In the genomic region with DNA sequence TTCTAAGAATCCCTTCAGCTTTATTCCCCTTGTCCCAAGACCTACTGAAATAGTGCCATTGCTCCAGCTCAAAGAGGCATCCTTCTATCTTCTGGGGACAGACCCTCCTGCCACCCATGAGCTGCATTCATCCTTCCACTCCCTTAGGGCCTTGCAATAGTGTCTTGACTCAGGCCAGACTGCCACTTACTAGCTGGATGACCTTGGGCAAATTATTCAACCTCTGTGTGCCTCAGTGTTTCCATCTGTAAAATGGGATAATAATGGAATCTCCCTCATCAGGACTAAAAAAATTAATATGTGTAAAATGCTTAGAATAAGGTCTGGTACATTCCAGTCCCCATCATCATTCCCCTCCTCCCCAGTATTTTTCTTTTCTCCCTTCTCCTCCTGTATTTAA, we compare ENCODE assay signal across 2 cellular contexts.
TF ChIP-seq lines count a peak whose summit lies in the region.

No MANE protein-coding gene starts in this region.

TF ChIP-seq in HepG2, 621 proteins besides CTCF, POLR2A, EP300 and RAD21:
- TF ChIP-seq CCDC6 (CRISPR knock-in tag; IDR thresholded peaks at IDR 0.05) (no peak), CHD4 (IDR thresholded peaks at IDR 0.05; ENCODE audit: borderline replicate concordance, low read length) (peak; percentile 61; the same call in 1 of the 2 replicates), ZNF629 (CRISPR knock-in tag; conservative IDR thresholded peaks at IDR 0.05) (peak; percentile 87), ZNF207 (IDR thresholded peaks at IDR 0.05; ENCODE audit: borderline replicate concordance) (no peak), KDM1A (CRISPR knock-in tag; IDR thresholded peaks at IDR 0.05) (0 out of 2 replicates have a peak, but pooled peaks have one; percentile 20), ZMYM3 (CRISPR knock-in tag; IDR thresholded peaks at IDR 0.05) (0 out of 2 replicates have a peak, but pooled peaks have one; percentile 37)

TF ChIP-seq in K562, 482 proteins besides CTCF, POLR2A, EP300 and RAD21:
- TF ChIP-seq MYNN (IDR thresholded peaks at IDR 0.05) (no peak), MYNN (CRISPR knock-in tag; IDR thresholded peaks at IDR 0.05) (no peak), FOS (IDR thresholded peaks at IDR 0.05; ENCODE audit: extremely low read depth, insufficient read length) (no peak), CHCHD3 (CRISPR knock-in tag; IDR thresholded peaks at IDR 0.05) (no peak), ZNF668 (CRISPR knock-in tag; IDR thresholded peaks at IDR 0.05) (no peak), CXXC5 (CRISPR knock-in tag; IDR thresholded peaks at IDR 0.05) (no peak), RFX7 (CRISPR knock-in tag; IDR thresholded peaks at IDR 0.05) (no peak), BRD9 (IDR thresholded peaks at IDR 0.05; ENCODE audit: low read depth, partially characterized antibody) (no peak), RBM14 (IDR thresholded peaks at IDR 0.05; ENCODE audit: borderline replicate concordance, insufficient read depth, low read depth, low read length) (no peak), ZNF507 (tag; conservative IDR thresholded peaks at IDR 0.05) (no peak), NFE2 (IDR thresholded peaks at IDR 0.05; ENCODE audit: low read depth) (no peak), HDAC2 (IDR thresholded peaks at IDR 0.05) (0 out of 2 replicates have a peak, but pooled peaks have one; percentile 17), TRIM28 (IDR thresholded peaks at IDR 0.05) (no peak), NUFIP1 (IDR thresholded peaks at IDR 0.05; ENCODE audit: partially characterized antibody) (no peak), BCOR (IDR thresholded peaks at IDR 0.05) (peak; percentile 47; the same call in 1 of the 2 replicates), ELF2 (CRISPR knock-in tag; IDR thresholded peaks at IDR 0.05) (no peak), FOXP1 (CRISPR knock-in tag; IDR thresholded peaks at IDR 0.05) (no peak), RBM25 (IDR thresholded peaks at IDR 0.05; ENCODE audit: low read depth, low read length, severe bottlenecking) (peak; percentile 70), PCBP2 (IDR thresholded peaks at IDR 0.05; ENCODE audit: low read depth, low read length, poor library complexity, severe bottlenecking) (no peak), PURB (CRISPR knock-in tag; IDR thresholded peaks at IDR 0.05; ENCODE audit: low read depth) (no peak), KDM1A (IDR thresholded peaks at IDR 0.05) (peak in 1 of 2 experiments; percentile 49; a peak in 2 of 4 replicates), LCOR (CRISPR knock-in tag; IDR thresholded peaks at IDR 0.05) (no peak), PPARD (CRISPR knock-in tag; IDR thresholded peaks at IDR 0.05) (no peak), HNRNPK (IDR thresholded peaks at IDR 0.05; ENCODE audit: low read depth, low read length, poor library complexity, severe bottlenecking) (no peak), ZNF41 (CRISPR knock-in tag; conservative IDR thresholded peaks at IDR 0.05) (no peak), ESRRB (CRISPR knock-in tag; IDR thresholded peaks at IDR 0.05; ENCODE audit: borderline replicate concordance) (no peak), ESRRA (IDR thresholded peaks at IDR 0.05; ENCODE audit: borderline replicate concordance, low read depth) (peak; percentile 89), ZNF232 (CRISPR knock-in tag; IDR thresholded peaks at IDR 0.05) (no peak), TAF15 (IDR thresholded peaks at IDR 0.05; ENCODE audit: low read depth, low read length) (no peak)
- TF ChIP-seq, protein P1, sequence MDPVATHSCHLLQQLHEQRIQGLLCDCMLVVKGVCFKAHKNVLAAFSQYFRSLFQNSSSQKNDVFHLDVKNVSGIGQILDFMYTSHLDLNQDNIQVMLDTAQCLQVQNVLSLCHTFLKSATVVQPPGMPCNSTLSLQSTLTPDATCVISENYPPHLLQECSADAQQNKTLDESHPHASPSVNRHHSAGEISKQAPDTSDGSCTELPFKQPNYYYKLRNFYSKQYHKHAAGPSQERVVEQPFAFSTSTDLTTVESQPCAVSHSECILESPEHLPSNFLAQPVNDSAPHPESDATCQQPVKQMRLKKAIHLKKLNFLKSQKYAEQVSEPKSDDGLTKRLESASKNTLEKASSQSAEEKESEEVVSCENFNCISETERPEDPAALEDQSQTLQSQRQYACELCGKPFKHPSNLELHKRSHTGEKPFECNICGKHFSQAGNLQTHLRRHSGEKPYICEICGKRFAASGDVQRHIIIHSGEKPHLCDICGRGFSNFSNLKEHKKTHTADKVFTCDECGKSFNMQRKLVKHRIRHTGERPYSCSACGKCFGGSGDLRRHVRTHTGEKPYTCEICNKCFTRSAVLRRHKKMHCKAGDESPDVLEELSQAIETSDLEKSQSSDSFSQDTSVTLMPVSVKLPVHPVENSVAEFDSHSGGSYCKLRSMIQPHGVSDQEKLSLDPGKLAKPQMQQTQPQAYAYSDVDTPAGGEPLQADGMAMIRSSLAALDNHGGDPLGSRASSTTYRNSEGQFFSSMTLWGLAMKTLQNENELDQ (CRISPR knock-in tag; IDR thresholded peaks at IDR 0.05; ENCODE audit: borderline replicate concordance) = no peak
- TF ChIP-seq, protein P2, sequence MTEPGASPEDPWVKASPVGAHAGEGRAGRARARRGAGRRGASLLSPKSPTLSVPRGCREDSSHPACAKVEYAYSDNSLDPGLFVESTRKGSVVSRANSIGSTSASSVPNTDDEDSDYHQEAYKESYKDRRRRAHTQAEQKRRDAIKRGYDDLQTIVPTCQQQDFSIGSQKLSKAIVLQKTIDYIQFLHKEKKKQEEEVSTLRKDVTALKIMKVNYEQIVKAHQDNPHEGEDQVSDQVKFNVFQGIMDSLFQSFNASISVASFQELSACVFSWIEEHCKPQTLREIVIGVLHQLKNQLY (CRISPR knock-in tag; conservative IDR thresholded peaks at IDR 0.05) = no peak
- TF ChIP-seq, protein P3, sequence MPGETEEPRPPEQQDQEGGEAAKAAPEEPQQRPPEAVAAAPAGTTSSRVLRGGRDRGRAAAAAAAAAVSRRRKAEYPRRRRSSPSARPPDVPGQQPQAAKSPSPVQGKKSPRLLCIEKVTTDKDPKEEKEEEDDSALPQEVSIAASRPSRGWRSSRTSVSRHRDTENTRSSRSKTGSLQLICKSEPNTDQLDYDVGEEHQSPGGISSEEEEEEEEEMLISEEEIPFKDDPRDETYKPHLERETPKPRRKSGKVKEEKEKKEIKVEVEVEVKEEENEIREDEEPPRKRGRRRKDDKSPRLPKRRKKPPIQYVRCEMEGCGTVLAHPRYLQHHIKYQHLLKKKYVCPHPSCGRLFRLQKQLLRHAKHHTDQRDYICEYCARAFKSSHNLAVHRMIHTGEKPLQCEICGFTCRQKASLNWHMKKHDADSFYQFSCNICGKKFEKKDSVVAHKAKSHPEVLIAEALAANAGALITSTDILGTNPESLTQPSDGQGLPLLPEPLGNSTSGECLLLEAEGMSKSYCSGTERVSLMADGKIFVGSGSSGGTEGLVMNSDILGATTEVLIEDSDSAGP (CRISPR knock-in tag; IDR thresholded peaks at IDR 0.05) = no peak
- TF ChIP-seq, protein P4, sequence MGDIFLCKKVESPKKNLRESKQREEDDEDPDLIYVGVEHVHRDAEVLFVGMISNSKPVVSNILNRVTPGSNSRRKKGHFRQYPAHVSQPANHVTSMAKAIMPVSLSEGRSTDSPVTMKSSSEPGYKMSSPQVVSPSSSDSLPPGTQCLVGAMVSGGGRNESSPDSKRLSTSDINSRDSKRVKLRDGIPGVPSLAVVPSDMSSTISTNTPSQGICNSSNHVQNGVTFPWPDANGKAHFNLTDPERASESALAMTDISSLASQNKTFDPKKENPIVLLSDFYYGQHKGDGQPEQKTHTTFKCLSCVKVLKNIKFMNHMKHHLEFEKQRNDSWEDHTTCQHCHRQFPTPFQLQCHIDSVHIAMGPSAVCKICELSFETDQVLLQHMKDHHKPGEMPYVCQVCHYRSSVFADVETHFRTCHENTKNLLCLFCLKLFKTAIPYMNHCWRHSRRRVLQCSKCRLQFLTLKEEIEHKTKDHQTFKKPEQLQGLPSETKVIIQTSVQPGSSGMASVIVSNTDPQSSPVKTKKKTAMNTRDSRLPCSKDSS (IDR thresholded peaks at IDR 0.05; ENCODE audit: low read depth, partially characterized antibody) = no peak
- TF ChIP-seq, protein P5, sequence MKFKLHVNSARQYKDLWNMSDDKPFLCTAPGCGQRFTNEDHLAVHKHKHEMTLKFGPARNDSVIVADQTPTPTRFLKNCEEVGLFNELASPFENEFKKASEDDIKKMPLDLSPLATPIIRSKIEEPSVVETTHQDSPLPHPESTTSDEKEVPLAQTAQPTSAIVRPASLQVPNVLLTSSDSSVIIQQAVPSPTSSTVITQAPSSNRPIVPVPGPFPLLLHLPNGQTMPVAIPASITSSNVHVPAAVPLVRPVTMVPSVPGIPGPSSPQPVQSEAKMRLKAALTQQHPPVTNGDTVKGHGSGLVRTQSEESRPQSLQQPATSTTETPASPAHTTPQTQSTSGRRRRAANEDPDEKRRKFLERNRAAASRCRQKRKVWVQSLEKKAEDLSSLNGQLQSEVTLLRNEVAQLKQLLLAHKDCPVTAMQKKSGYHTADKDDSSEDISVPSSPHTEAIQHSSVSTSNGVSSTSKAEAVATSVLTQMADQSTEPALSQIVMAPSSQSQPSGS (CRISPR knock-in tag; IDR thresholded peaks at IDR 0.05) = no peak
- TF ChIP-seq, protein P6, sequence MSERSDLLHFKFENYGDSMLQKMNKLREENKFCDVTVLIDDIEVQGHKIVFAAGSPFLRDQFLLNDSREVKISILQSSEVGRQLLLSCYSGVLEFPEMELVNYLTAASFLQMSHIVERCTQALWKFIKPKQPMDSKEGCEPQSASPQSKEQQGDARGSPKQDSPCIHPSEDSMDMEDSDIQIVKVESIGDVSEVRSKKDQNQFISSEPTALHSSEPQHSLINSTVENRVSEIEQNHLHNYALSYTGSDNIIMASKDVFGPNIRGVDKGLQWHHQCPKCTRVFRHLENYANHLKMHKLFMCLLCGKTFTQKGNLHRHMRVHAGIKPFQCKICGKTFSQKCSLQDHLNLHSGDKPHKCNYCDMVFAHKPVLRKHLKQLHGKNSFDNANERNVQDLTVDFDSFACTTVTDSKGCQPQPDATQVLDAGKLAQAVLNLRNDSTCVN (CRISPR knock-in tag; IDR thresholded peaks at IDR 0.05) = no peak
- TF ChIP-seq, protein P7, sequence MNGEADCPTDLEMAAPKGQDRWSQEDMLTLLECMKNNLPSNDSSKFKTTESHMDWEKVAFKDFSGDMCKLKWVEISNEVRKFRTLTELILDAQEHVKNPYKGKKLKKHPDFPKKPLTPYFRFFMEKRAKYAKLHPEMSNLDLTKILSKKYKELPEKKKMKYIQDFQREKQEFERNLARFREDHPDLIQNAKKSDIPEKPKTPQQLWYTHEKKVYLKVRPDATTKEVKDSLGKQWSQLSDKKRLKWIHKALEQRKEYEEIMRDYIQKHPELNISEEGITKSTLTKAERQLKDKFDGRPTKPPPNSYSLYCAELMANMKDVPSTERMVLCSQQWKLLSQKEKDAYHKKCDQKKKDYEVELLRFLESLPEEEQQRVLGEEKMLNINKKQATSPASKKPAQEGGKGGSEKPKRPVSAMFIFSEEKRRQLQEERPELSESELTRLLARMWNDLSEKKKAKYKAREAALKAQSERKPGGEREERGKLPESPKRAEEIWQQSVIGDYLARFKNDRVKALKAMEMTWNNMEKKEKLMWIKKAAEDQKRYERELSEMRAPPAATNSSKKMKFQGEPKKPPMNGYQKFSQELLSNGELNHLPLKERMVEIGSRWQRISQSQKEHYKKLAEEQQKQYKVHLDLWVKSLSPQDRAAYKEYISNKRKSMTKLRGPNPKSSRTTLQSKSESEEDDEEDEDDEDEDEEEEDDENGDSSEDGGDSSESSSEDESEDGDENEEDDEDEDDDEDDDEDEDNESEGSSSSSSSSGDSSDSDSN (IDR thresholded peaks at IDR 0.05; ENCODE audit: borderline replicate concordance in 1 of 2, low read depth in 2 of 2, low read length in 2 of 2) = no peak
